ENCODE assay signal across 18 cellular contexts in the genomic region with DNA sequence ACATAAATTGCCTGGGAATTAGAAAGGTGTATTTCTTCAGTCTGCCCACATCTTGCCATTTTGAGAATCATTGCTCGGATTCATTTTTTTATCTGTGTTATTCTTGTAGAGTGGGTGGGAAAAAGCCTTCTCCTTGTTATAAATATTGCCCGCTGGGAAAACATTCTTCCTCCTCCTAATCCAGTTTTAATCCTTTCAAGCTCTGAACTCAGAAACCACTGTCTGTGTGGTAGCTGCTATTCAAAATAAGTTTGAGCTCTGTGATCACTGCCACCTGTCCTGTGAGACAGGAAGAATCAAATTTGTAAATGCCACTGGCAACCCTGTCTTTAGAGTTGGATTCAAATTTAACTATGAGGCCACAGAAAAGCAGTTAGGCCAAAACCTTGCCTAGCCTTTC.
A peak's percentile ranks its signal among the peaks of the same experiment; 100 is the strongest.
DNase-seq lines count a peak whose midpoint lies in the region; ATAC-seq and TF ChIP-seq lines count a peak whose summit lies in the region.
"Had no signal": no experiment of that assay in that cellular context is flagged by ENCODE, and none has a peak within 500 bp of the region (broad histone marks: within the 10 kb centered on the region; RNA-seq: fewer than 3 reads in every experiment).

No MANE protein-coding gene starts in this region.

- H3K27me3 ChIP-seq in smooth muscle cell (ENCODE audit: low read depth): peaks cover 9% of the 10 kb centered on the region
- H3K27me3 ChIP-seq: BLaER1 treated with 17β-estradiol and CSF1 and Interleukin-3, amounts not matched to agents 10 nM and 100 nM had no signal

- WGBS in smooth muscle cell (ENCODE audit: low lambda C conversion rate): 29% methylated on average over 2 of the region's 2 CpGs

- DNase-seq in D341Med (ENCODE audit: low spot score) (peak; percentile 50), NCI-H82 (lab: John Stamatoyannopoulos, UW) (peak; percentile 72), nephron progenitor cell (no peak), smooth muscle cell (lab: John Stamatoyannopoulos, UW; ENCODE audit: unreplicated experiment) (no peak)
- DNase-seq in stimulated activated CD4-positive, alpha-beta T cell treated with anti-CD3 and anti-CD28 coated beads, Interleukin-12 subunit alpha, Interleukin-12 subunit beta, amount 100 ng/mL, for 4 hours: no peak
- DNase-seq: 8988T; ACHN; Calu3; CD4-positive, alpha-beta T cell; DMS153; DMS79 treated with DMSO at 0.1 percent for 48 hours; EL; HCEC 1CT; HFFc6 had no signal

- H4K20me1 ChIP-seq in smooth muscle cell (ENCODE audit: low read depth): no peaks in the 10 kb centered on the region
- H4K20me1 ChIP-seq: BLaER1 treated with 17β-estradiol and CSF1 and Interleukin-3, amounts not matched to agents 10 nM and 100 nM had no signal

- H3K27ac ChIP-seq in smooth muscle cell (ENCODE audit: low read depth): no peak overlapping the region
- H3K27ac ChIP-seq: BLaER1 treated with 17β-estradiol and CSF1 and Interleukin-3, amounts not matched to agents 10 nM and 100 nM; HL-60 had no signal

- no peaks in the 10 kb centered on the region for H3K79me2 ChIP-seq in smooth muscle cell (ENCODE audit: low read depth)

- H3K4me3 Mint-ChIP-seq in nephron progenitor cell: no peak overlapping the region
- H3K4me3 Mint-ChIP-seq: CD4-positive, alpha-beta T cell; HFFc6 had no signal

- H3K36me3 ChIP-seq in smooth muscle cell (ENCODE audit: low read depth): no peaks in the 10 kb centered on the region
- H3K36me3 ChIP-seq: BLaER1 treated with 17β-estradiol and CSF1 and Interleukin-3, amounts not matched to agents 10 nM and 100 nM had no signal

- H3K36me3 Mint-ChIP-seq in nephron progenitor cell (ENCODE audit: low read depth): no peaks in the 10 kb centered on the region

- H3K27me3 Mint-ChIP-seq in nephron progenitor cell (ENCODE audit: low read depth, poor library complexity): peaks cover 5% of the 10 kb centered on the region
- H3K27me3 Mint-ChIP-seq: CD4-positive, alpha-beta T cell had no signal

- no peak for TF ChIP-seq CTCF in nephron progenitor cell (IDR thresholded peaks at IDR 0.05)
- no peak for TF ChIP-seq CTCF in smooth muscle cell (IDR thresholded peaks at IDR 0.05; ENCODE audit: borderline replicate concordance, insufficient read depth, poor library complexity, severe bottlenecking)

- no peak overlapping the region for H3K9ac ChIP-seq in smooth muscle cell (ENCODE audit: low read depth)
- H3K9ac ChIP-seq: BLaER1 treated with 17β-estradiol and CSF1 and Interleukin-3, amounts not matched to agents 10 nM and 100 nM had no signal

- H3K4me1 Mint-ChIP-seq in nephron progenitor cell: peaks cover 27% of the 10 kb centered on the region

- no peak overlapping the region for H3K4me3 ChIP-seq in smooth muscle cell
- H3K4me3 ChIP-seq: BLaER1 treated with 17β-estradiol and CSF1 and Interleukin-3, amounts not matched to agents 10 nM and 100 nM had no signal

- H3K27ac Mint-ChIP-seq in nephron progenitor cell: peak overlapping the region; percentile 61
- H3K27ac Mint-ChIP-seq: CD4-positive, alpha-beta T cell; HFFc6 had no signal

- no peak overlapping the region for H2AFZ ChIP-seq in smooth muscle cell (ENCODE audit: low read depth)

- no peaks in the 10 kb centered on the region for H3K9me3 ChIP-seq in smooth muscle cell (replicated peaks; ENCODE audit: low read depth)
- H3K9me3 ChIP-seq: BLaER1 treated with 17β-estradiol and CSF1 and Interleukin-3, amounts not matched to agents 10 nM and 100 nM had no signal

- H3K4me2 ChIP-seq in smooth muscle cell: peak overlapping the region; percentile 42
- H3K4me2 ChIP-seq: BLaER1 treated with 17β-estradiol and CSF1 and Interleukin-3, amounts not matched to agents 10 nM and 100 nM had no signal

- H3K4me1 ChIP-seq in smooth muscle cell (ENCODE audit: low read depth): peaks cover 4% of the 10 kb centered on the region
- H3K4me1 ChIP-seq: BLaER1 treated with 17β-estradiol and CSF1 and Interleukin-3, amounts not matched to agents 10 nM and 100 nM had no signal

- no peaks in the 10 kb centered on the region for H3F3A ChIP-seq in smooth muscle cell (ENCODE audit: low read depth)

- ATAC-seq in GM21360 (IDR thresholded peaks at IDR 0.05; ENCODE audit: unreplicated experiment) (no peak), HG02870 (IDR thresholded peaks at IDR 0.05; ENCODE audit: unreplicated experiment) (no peak)

- H3K9me3 Mint-ChIP-seq in nephron progenitor cell: no peaks in the 10 kb centered on the region
- H3K9me3 Mint-ChIP-seq: CD4-positive, alpha-beta T cell had no signal

Comparison
In these comparisons a context has a peak if more than half of its experiments do, and no peak if none do; other contexts are left out.
1. DNase-seq: peak in D341Med (single experiment) and NCI-H82 (single experiment); none in nephron progenitor cell (single experiment), smooth muscle cell (single experiment) and stimulated activated CD4-positive, alpha-beta T cell treated with anti-CD3 and anti-CD28 coated beads, Interleukin-12 subunit alpha, Interleukin-12 subunit beta, amount 100 ng/mL, for 4 hours (single experiment).